Comparison of ENCODE assay signal across 10 cellular contexts in genomic region chr7:73899731-73900142, GRCh38. TPM values are rescaled to one million over a fixed set of nuclear protein-coding genes. Genes with fewer than 3 reads are reported as not detected.
DNase-seq lines count a peak whose midpoint lies in the region; ATAC-seq and TF ChIP-seq lines count a peak whose summit lies in the region.
"Had no signal": no experiment of that assay in that cellular context is flagged by ENCODE, and none has a peak within 500 bp of the region (broad histone marks: within the 10 kb centered on the region; RNA-seq: fewer than 3 reads in every experiment).

No MANE protein-coding gene starts in this region.

- TF ChIP-seq CTCF in left lung (IDR thresholded peaks at IDR 0.05) (no peak), dorsolateral prefrontal cortex (IDR thresholded peaks at IDR 0.05 in 54 of 56, conservative IDR thresholded peaks at IDR 0.05 in 2 of 56; ENCODE audit: low read depth in 1 of 56, partially characterized antibody in 56 of 56) (no peak)

- 5 to 7% methylated on average over 15 of the region's 15 CpGs for WGBS in aorta, 2 donors

- DNase-seq in left cardiac atrium: peak; percentile 54
- DNase-seq in Right ventricle myocardium inferior (ENCODE audit: missing footprints): no peak
- DNase-seq in astrocyte of the hippocampus (ENCODE audit: low read depth, low spot score): peak; percentile 50
- no peak for DNase-seq in left lung
- DNase-seq in aorta: peak; percentile 94 to 97
- no peak for DNase-seq in dorsolateral prefrontal cortex
- DNase-seq in NCI-H1105 treated with DMSO at 0.1 percent for 48 hours (lab: John Stamatoyannopoulos, UW): no peak
- DNase-seq in activated T-cell treated with anti-CD3 and anti-CD28 coated beads, Interleukin-2, amount 50 U/mL, for 1 hour: no peak
- DNase-seq: NCI-H1436, spleen had no signal

- intact Hi-C loops in left cardiac atrium (cut with DNase I): loop anchor here in 1 of 2 donors (10.0 kb wide), 1 partner anchor 125 kb away; the partner anchor contains the start of gene ELN
- intact Hi-C loops in Right ventricle myocardium inferior (cut with DNase I): no loop called here
- intact Hi-C loops in left lung (cut with DNase I): no loop called here
- intact Hi-C loops in aorta (cut with DNase I): loop anchor here (2.0 to 5.0 kb wide), 3 partner anchors 73 to 127 kb away; no protein-coding TSS in a partner anchor
- intact Hi-C loops in dorsolateral prefrontal cortex (cut with DNase I): loop anchor here in 1 of 2 donors (10.0 kb wide), 2 partner anchors 65 to 115 kb away; no protein-coding TSS in a partner anchor

- H3K27ac ChIP-seq in left lung: no peak overlapping the region
- peak overlapping the region; percentile 92 to 94 for H3K27ac ChIP-seq in aorta (ENCODE audit: low read depth in 1 of 2, low read length in 2 of 2)
- H3K27ac ChIP-seq in dorsolateral prefrontal cortex: no peak overlapping the region

- H3K4me3 ChIP-seq in left lung (no peak overlapping the region), aorta (ENCODE audit: low read length in 2 of 2) (no peak overlapping the region), dorsolateral prefrontal cortex (no peak overlapping the region)
- H3K4me3 ChIP-seq: spleen had no signal

- H3K36me3 ChIP-seq in left lung: no peaks in the 10 kb centered on the region
- H3K36me3 ChIP-seq in aorta (ENCODE audit: control insufficient read depth in 1 of 2, insufficient read depth in 2 of 2, low read length in 1 of 2): no peaks in the 10 kb centered on the region
- H3K36me3 ChIP-seq: spleen had no signal

- ATAC-seq in left cardiac atrium (no peak), Right ventricle myocardium inferior (no peak), left lung (peak; percentile 20), aorta (ENCODE audit: low FRiP score) (peak; percentile 68)

- H3K27me3 ChIP-seq in left lung (no peaks in the 10 kb centered on the region), aorta (ENCODE audit: control insufficient read depth in 1 of 2, insufficient read depth in 2 of 2, low read length in 1 of 2) (no peaks in the 10 kb centered on the region), dorsolateral prefrontal cortex (no peaks in the 10 kb centered on the region)
- H3K27me3 ChIP-seq: spleen had no signal

- H3K4me1 ChIP-seq in left lung (no peaks in the 10 kb centered on the region), aorta (ENCODE audit: control insufficient read depth in 1 of 2, insufficient read depth in 2 of 2, low read length in 2 of 2) (no peaks in the 10 kb centered on the region)

- H3K9me3 ChIP-seq in left lung (peaks cover 0 to 8% of the 10 kb centered on the region in 2 donors), aorta (ENCODE audit: control insufficient read depth, low read length) (no peaks in the 10 kb centered on the region)

RNA-seq across cellular contexts. Expression of gene TMEM270, which starts 38.8 kb away (rescaled TPM):
- total RNA-seq in left cardiac atrium (not detected), Right ventricle myocardium inferior (not detected), left lung (not detected), aorta (not detected), dorsolateral prefrontal cortex (under 1 TPM in 1 of 120 experiments, not detected in 119; 0.79 TPM)
- polyA plus RNA-seq in aorta: not detected
- total RNA-seq: spleen had no signal
- polyA plus RNA-seq: spleen had no signal

RNA-seq across cellular contexts. Expression of gene METTL27, which starts 57.4 kb away (rescaled TPM):
- total RNA-seq in left cardiac atrium: under 1 TPM; 0.32 to 0.92 TPM
- 0.27 TPM for total RNA-seq in Right ventricle myocardium inferior
- total RNA-seq in left lung: 1 to 10 TPM; 1.5 to 2.6 TPM
- 1 to 10 TPM; 1.3 to 7.4 TPM for total RNA-seq in aorta
- 1 to 10 TPM in 1 of 2 donors, not detected in 1; 5.3 TPM for polyA plus RNA-seq in aorta
- total RNA-seq in dorsolateral prefrontal cortex: 1 to 10 TPM in 112 of 120 experiments, under 1 TPM in 6, not detected in 2; 0.54 to 7.6 (median 2.3) TPM

Comparison
In these comparisons a context has a peak if more than half of its experiments do, and no peak if none do; other contexts are left out.
1. DNase-seq: peak in left cardiac atrium (single experiment), astrocyte of the hippocampus (single experiment) and aorta (2 of 2); none in Right ventricle myocardium inferior (single experiment), left lung (0 of 2), dorsolateral prefrontal cortex (0 of 10), NCI-H1105 treated with DMSO at 0.1 percent for 48 hours (single experiment) and activated T-cell treated with anti-CD3 and anti-CD28 coated beads, Interleukin-2, amount 50 U/mL, for 1 hour (single experiment).
2. ATAC-seq: peak in left lung (single experiment) and aorta (single experiment); none in left cardiac atrium (0 of 2) and Right ventricle myocardium inferior (single experiment).
3. H3K27ac ChIP-seq: peak in aorta (2 of 2); none in left lung (0 of 2) and dorsolateral prefrontal cortex (0 of 59).
4. intact Hi-C loops: an anchor here in aorta (2.0 to 5.0 kb wide); none called in Right ventricle myocardium inferior and left lung.